ENCODE assay signal across 28 cellular contexts in genomic region chr7:141631525-141631924, GRCh38.
"Had no signal": no experiment of that assay in that cellular context is flagged by ENCODE, and none has a peak within 500 bp of the region (broad histone marks: within the 10 kb centered on the region; RNA-seq: fewer than 3 reads in every experiment).

No MANE protein-coding gene starts in this region.

- H3K4me3 ChIP-seq: stomach, suprapubic skin, testis, thoracic aorta, thyroid gland, tibial artery, tibial nerve, transverse colon, upper lobe of left lung, upper lobe of right lung, uterus, vagina had no signal

- H3K9me3 Mint-ChIP-seq: stimulated activated effector memory CD8-positive, alpha-beta T cell treated with anti-CD3 and anti-CD28 coated beads, Interleukin-12 subunit alpha, Interleukin-12 subunit beta, amount 100 ng/mL, for 72 hours; stimulated activated memory B cell treated with anti-CD40 and anti-IgM and Interleukin-4, amounts not matched to agents 10 μg/mL and 1 μg/mL and 100 μg/mL, for 72 hours; stimulated activated naive CD8-positive, alpha-beta T cell treated with anti-CD3 and anti-CD28 coated beads, Interleukin-15, amount 100 ng/mL, for 72 hours; stimulated activated naive CD8-positive, alpha-beta T cell treated with anti-CD3 and anti-CD28 coated beads, Interleukin-15, Interleukin-2, amounts not matched to agents 100 ng/mL and 50 ng/mL, for 24 hours; type B pancreatic cell had no signal

- H3K27me3 ChIP-seq: stomach, suprapubic skin, testis, thyroid gland, tibial artery, tibial nerve, transverse colon, upper lobe of left lung, upper lobe of right lung, uterus, vagina had no signal

- H3K27ac Mint-ChIP-seq: stimulated activated effector memory CD8-positive, alpha-beta T cell treated with anti-CD3 and anti-CD28 coated beads, Interleukin-12 subunit alpha, Interleukin-12 subunit beta, amount 100 ng/mL, for 72 hours; stimulated activated memory B cell treated with anti-CD40 and anti-IgM and Interleukin-4, amounts not matched to agents 10 μg/mL and 1 μg/mL and 100 μg/mL, for 72 hours; stimulated activated naive CD8-positive, alpha-beta T cell treated with anti-CD3 and anti-CD28 coated beads, Interleukin-15, Interleukin-2, amounts not matched to agents 100 ng/mL and 50 ng/mL, for 24 hours; type B pancreatic cell had no signal

- H3K4me1 ChIP-seq: stomach, suprapubic skin, testis, thyroid gland, tibial artery, tibial nerve, transverse colon, upper lobe of left lung, upper lobe of right lung, uterus, vagina had no signal

- H3K9me3 ChIP-seq: stomach, suprapubic skin, testis, thoracic aorta, thyroid gland, tibial artery, tibial nerve, transverse colon, upper lobe of left lung, upper lobe of right lung, uterus, vagina had no signal

- DNase-seq: stimulated activated CD4-positive, alpha-beta T cell treated with anti-CD3 and anti-CD28 coated beads, Interleukin-2, amount 100 ng/mL, for 48 hours; stimulated activated CD4-positive, alpha-beta T cell treated with anti-CD3 and anti-CD28 coated beads, Interleukin-4, amount 100 ng/mL, for 1 hour; stimulated activated CD4-positive, alpha-beta T cell treated with anti-CD3 and anti-CD28 coated beads, Interleukin-4, amount 100 ng/mL, for 24 hours; stimulated activated CD4-positive, alpha-beta T cell treated with anti-CD3 and anti-CD28 coated beads, Interleukin-4, amount 100 ng/mL, for 4 hours; stimulated activated CD8-positive, alpha-beta memory T cell treated with anti-CD3 and anti-CD28 coated beads, Interleukin-4, amount 100 ng/mL, for 48 hours; stimulated activated naive CD4-positive, alpha-beta T cell; stimulated activated naive CD4-positive, alpha-beta T cell treated with Interleukin-2 at 50 U/mL for 16 hours; stimulated activated naive CD8-positive, alpha-beta T cell treated with anti-CD3 and anti-CD28 coated beads, Interleukin-15, amount 100 ng/mL, for 72 hours; stimulated activated naive CD8-positive, alpha-beta T cell treated with anti-CD3 and anti-CD28 coated beads, Interleukin-15, Interleukin-2, amounts not matched to agents 100 U/mL and 50 U/mL, for 24 hours; stomach; substantia nigra; testis; thyroid gland; tibial artery; transverse colon; trophoblast cell; upper lobe of left lung; upper lobe of right lung; uterus had no signal

- H3K36me3 ChIP-seq: thyroid gland, transverse colon, uterus, vagina had no signal

- FAIRE-seq: urothelium cell line had no signal

- H3K27ac ChIP-seq: stomach, suprapubic skin, testis, thoracic aorta, thyroid gland, tibial artery, tibial nerve, transverse colon, upper lobe of left lung, upper lobe of right lung, uterus, vagina had no signal

- H3K36me3 Mint-ChIP-seq: type B pancreatic cell had no signal

- ATAC-seq: stimulated activated effector memory CD8-positive, alpha-beta T cell treated with anti-CD3 and anti-CD28 coated beads, Interleukin-12 subunit alpha, Interleukin-12 subunit beta, amount 100 ng/mL, for 72 hours; stimulated activated memory B cell treated with anti-CD40 and anti-IgM and Interleukin-4, amounts not matched to agents 10 μg/mL and 1 μg/mL and 100 μg/mL, for 72 hours; stimulated activated naive CD8-positive, alpha-beta T cell treated with anti-CD3 and anti-CD28 coated beads, Interleukin-15, amount 100 ng/mL, for 72 hours; stimulated activated naive CD8-positive, alpha-beta T cell treated with anti-CD3 and anti-CD28 coated beads, Interleukin-15, Interleukin-2, amounts not matched to agents 100 U/mL and 50 U/mL, for 24 hours; upper lobe of right lung had no signal

- H3K27me3 Mint-ChIP-seq: stimulated activated memory B cell treated with anti-CD40 and anti-IgM and Interleukin-4, amounts not matched to agents 10 μg/mL and 1 μg/mL and 100 μg/mL, for 72 hours; stimulated activated naive CD8-positive, alpha-beta T cell treated with anti-CD3 and anti-CD28 coated beads, Interleukin-15, amount 100 ng/mL, for 72 hours; stimulated activated naive CD8-positive, alpha-beta T cell treated with anti-CD3 and anti-CD28 coated beads, Interleukin-15, Interleukin-2, amounts not matched to agents 100 ng/mL and 50 ng/mL, for 24 hours; type B pancreatic cell had no signal

- H3K4me3 Mint-ChIP-seq: stimulated activated effector memory CD8-positive, alpha-beta T cell treated with anti-CD3 and anti-CD28 coated beads, Interleukin-12 subunit alpha, Interleukin-12 subunit beta, amount 100 ng/mL, for 72 hours; stimulated activated memory B cell treated with anti-CD40 and anti-IgM and Interleukin-4, amounts not matched to agents 10 μg/mL and 1 μg/mL and 100 μg/mL, for 72 hours; stimulated activated naive CD8-positive, alpha-beta T cell treated with anti-CD3 and anti-CD28 coated beads, Interleukin-15, amount 100 ng/mL, for 72 hours; stimulated activated naive CD8-positive, alpha-beta T cell treated with anti-CD3 and anti-CD28 coated beads, Interleukin-15, Interleukin-2, amounts not matched to agents 100 ng/mL and 50 ng/mL, for 24 hours; type B pancreatic cell had no signal

- H3K4me1 Mint-ChIP-seq: stimulated activated effector memory CD8-positive, alpha-beta T cell treated with anti-CD3 and anti-CD28 coated beads, Interleukin-12 subunit alpha, Interleukin-12 subunit beta, amount 100 ng/mL, for 72 hours; stimulated activated memory B cell treated with anti-CD40 and anti-IgM and Interleukin-4, amounts not matched to agents 10 μg/mL and 1 μg/mL and 100 μg/mL, for 72 hours; stimulated activated naive CD8-positive, alpha-beta T cell treated with anti-CD3 and anti-CD28 coated beads, Interleukin-15, amount 100 ng/mL, for 72 hours had no signal
